In the genomic region with DNA sequence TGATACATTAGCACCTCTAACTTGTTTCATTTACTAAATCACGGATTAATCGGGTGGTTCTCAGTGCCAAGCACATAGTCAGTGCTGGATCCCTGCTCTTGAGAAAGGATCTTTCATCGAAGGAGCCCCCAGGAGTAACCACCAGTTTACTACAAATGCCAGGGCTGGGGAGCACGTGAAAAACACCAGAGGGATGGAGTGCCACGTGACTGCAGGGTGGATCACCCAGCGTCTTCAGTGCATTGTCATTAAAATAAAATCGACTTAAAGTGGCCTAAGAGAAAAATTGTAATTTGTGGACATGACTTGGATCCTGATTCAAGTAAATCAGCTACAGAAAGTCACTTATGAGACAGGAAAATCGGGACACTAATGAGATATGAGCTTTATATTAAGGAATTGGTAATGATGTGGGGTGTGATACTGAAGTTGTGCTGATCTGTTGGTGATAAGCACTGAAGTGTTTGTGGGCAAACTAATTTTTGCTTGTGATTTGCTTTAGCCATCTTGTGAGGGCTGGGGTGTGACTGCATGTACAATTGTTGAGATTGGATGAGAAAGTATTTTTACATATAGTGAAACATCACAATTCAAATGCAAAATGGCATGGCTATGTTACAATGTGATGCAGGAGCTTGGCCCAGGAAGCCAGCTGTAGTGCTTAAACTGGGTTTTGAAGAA, we compare ENCODE assay signal across 1 cellular context.
TF ChIP-seq lines count a peak whose summit lies in the region.

No MANE protein-coding gene starts in this region.

TF ChIP-seq in GM23338, 12 proteins besides CTCF, POLR2A, EP300 and RAD21 (continued from another document):
- TF ChIP-seq, protein P1, sequence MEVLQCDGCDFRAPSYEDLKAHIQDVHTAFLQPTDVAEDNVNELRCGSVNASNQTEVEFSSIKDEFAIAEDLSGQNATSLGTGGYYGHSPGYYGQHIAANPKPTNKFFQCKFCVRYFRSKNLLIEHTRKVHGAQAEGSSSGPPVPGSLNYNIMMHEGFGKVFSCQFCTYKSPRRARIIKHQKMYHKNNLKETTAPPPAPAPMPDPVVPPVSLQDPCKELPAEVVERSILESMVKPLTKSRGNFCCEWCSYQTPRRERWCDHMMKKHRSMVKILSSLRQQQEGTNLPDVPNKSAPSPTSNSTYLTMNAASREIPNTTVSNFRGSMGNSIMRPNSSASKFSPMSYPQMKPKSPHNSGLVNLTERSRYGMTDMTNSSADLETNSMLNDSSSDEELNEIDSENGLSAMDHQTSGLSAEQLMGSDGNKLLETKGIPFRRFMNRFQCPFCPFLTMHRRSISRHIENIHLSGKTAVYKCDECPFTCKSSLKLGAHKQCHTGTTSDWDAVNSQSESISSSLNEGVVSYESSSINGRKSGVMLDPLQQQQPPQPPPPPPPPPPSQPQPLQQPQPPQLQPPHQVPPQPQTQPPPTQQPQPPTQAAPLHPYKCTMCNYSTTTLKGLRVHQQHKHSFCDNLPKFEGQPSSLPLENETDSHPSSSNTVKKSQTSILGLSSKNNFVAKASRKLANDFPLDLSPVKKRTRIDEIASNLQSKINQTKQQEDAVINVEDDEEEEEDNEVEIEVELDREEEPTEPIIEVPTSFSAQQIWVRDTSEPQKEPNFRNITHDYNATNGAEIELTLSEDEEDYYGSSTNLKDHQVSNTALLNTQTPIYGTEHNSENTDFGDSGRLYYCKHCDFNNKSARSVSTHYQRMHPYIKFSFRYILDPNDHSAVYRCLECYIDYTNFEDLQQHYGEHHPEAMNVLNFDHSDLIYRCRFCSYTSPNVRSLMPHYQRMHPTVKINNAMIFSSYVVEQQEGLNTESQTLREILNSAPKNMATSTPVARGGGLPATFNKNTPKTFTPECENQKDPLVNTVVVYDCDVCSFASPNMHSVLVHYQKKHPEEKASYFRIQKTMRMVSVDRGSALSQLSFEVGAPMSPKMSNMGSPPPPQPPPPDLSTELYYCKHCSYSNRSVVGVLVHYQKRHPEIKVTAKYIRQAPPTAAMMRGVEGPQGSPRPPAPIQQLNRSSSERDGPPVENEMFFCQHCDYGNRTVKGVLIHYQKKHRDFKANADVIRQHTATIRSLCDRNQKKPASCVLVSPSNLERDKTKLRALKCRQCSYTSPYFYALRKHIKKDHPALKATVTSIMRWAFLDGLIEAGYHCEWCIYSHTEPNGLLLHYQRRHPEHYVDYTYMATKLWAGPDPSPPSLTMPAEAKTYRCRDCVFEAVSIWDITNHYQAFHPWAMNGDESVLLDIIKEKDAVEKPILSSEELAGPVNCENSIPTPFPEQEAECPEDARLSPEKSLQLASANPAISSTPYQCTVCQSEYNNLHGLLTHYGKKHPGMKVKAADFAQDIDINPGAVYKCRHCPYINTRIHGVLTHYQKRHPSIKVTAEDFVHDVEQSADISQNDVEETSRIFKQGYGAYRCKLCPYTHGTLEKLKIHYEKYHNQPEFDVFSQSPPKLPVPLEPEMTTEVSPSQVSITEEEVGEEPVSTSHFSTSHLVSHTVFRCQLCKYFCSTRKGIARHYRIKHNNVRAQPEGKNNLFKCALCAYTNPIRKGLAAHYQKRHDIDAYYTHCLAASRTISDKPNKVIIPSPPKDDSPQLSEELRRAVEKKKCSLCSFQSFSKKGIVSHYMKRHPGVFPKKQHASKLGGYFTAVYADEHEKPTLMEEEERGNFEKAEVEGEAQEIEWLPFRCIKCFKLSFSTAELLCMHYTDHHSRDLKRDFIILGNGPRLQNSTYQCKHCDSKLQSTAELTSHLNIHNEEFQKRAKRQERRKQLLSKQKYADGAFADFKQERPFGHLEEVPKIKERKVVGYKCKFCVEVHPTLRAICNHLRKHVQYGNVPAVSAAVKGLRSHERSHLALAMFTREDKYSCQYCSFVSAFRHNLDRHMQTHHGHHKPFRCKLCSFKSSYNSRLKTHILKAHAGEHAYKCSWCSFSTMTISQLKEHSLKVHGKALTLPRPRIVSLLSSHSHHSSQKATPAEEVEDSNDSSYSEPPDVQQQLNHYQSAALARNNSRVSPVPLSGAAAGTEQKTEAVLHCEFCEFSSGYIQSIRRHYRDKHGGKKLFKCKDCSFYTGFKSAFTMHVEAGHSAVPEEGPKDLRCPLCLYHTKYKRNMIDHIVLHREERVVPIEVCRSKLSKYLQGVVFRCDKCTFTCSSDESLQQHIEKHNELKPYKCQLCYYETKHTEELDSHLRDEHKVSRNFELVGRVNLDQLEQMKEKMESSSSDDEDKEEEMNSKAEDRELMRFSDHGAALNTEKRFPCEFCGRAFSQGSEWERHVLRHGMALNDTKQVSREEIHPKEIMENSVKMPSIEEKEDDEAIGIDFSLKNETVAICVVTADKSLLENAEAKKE (CRISPR knock-in tag; IDR thresholded peaks at IDR 0.05): no peak
- TF ChIP-seq, protein P2, sequence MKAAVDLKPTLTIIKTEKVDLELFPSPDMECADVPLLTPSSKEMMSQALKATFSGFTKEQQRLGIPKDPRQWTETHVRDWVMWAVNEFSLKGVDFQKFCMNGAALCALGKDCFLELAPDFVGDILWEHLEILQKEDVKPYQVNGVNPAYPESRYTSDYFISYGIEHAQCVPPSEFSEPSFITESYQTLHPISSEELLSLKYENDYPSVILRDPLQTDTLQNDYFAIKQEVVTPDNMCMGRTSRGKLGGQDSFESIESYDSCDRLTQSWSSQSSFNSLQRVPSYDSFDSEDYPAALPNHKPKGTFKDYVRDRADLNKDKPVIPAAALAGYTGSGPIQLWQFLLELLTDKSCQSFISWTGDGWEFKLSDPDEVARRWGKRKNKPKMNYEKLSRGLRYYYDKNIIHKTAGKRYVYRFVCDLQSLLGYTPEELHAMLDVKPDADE (IDR thresholded peaks at IDR 0.05): no peak
- TF ChIP-seq ZNF114 (CRISPR knock-in tag; IDR thresholded peaks at IDR 0.05) (no peak), JUNB (IDR thresholded peaks at IDR 0.05; ENCODE audit: unreplicated experiment) (no peak), EZH2phosphoT487 (IDR thresholded peaks at IDR 0.05; ENCODE audit: unreplicated experiment) (no peak), CREB1 (CRISPR knock-in tag; IDR thresholded peaks at IDR 0.05; ENCODE audit: low read depth) (no peak), ZNF331 (CRISPR knock-in tag; IDR thresholded peaks at IDR 0.05; ENCODE audit: low read depth) (no peak), EZH2 (IDR thresholded peaks at IDR 0.05; ENCODE audit: low read depth, unreplicated experiment) (no peak), POLR2AphosphoS5 (IDR thresholded peaks at IDR 0.05; ENCODE audit: low read depth) (no peak), NANOG (IDR thresholded peaks at IDR 0.05; ENCODE audit: borderline replicate concordance) (no peak)
